Comparison of ENCODE assay signal across 33 cellular contexts in the genomic region with DNA sequence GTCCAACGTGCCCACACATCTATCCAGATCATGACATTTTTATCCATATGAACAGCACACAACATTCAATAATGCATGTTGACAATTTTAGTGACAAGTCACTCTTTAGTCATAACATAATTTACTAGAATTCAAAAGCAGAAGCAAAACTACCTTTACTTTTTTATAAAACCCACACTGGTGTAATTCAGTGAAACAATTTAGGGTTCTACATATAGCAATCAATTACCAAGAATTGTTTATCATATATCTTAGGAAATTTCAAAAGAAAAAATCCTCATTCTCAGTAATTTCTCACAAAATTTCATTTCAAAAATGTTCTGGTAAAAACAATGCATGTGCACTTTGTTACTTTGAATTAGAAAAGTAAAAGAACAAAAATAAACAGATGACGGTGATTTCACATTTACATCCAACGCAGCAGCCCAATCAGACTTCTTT. TPM values are rescaled to one million over a fixed set of nuclear protein-coding genes. Genes with fewer than 3 reads are reported as not detected.
A peak's percentile ranks its signal among the peaks of the same experiment; 100 is the strongest.
DNase-seq lines count a peak whose midpoint lies in the region; ATAC-seq and TF ChIP-seq lines count a peak whose summit lies in the region.
"Had no signal": no experiment of that assay in that cellular context is flagged by ENCODE, and none has a peak within 500 bp of the region (broad histone marks: within the 10 kb centered on the region; RNA-seq: fewer than 3 reads in every experiment).

No MANE protein-coding gene starts in this region.

- peak overlapping the region; percentile 14 for H3K4me3 Mint-ChIP-seq in stimulated activated naive CD8-positive, alpha-beta T cell treated with anti-CD3 and anti-CD28 coated beads, Interleukin-15, Interleukin-2, amounts not matched to agents 100 ng/mL and 50 ng/mL, for 24 hours
- H3K4me3 Mint-ChIP-seq in activated naive CD8-positive, alpha-beta T cell treated with anti-CD3 and anti-CD28 coated beads, Interleukin-2, amount 50 U/mL, for 24 hours: no peak overlapping the region
- H3K4me3 Mint-ChIP-seq in stimulated activated naive CD8-positive, alpha-beta T cell treated with anti-CD3 and anti-CD28 coated beads, Interleukin-15, amount 100 ng/mL, for 72 hours: peak overlapping the region; percentile 43 to 64
- H3K4me3 Mint-ChIP-seq: nephron progenitor cell had no signal

- H3K4me3 ChIP-seq in stomach: no peak overlapping the region
- H3K4me3 ChIP-seq: breast epithelium, gastroesophageal sphincter, ovary, Peyer's patch, uterus had no signal

- TF ChIP-seq POLR2A in stomach (IDR thresholded peaks at IDR 0.05): no peak

- H3K4me1 Mint-ChIP-seq in stimulated activated naive CD8-positive, alpha-beta T cell treated with anti-CD3 and anti-CD28 coated beads, Interleukin-15, Interleukin-2, amounts not matched to agents 100 ng/mL and 50 ng/mL, for 24 hours (ENCODE audit: low read depth): peaks cover 37% of the 10 kb centered on the region
- H3K4me1 Mint-ChIP-seq in activated naive CD8-positive, alpha-beta T cell treated with anti-CD3 and anti-CD28 coated beads, Interleukin-2, amount 50 U/mL, for 24 hours: peaks cover 36% of the 10 kb centered on the region
- peaks cover 40% of the 10 kb centered on the region for H3K4me1 Mint-ChIP-seq in stimulated activated naive CD8-positive, alpha-beta T cell treated with anti-CD3 and anti-CD28 coated beads, Interleukin-15, amount 100 ng/mL, for 72 hours

- peak overlapping the region; percentile 88 for H3K27ac Mint-ChIP-seq in stimulated activated naive CD8-positive, alpha-beta T cell treated with anti-CD3 and anti-CD28 coated beads, Interleukin-15, Interleukin-2, amounts not matched to agents 100 ng/mL and 50 ng/mL, for 24 hours
- peak overlapping the region; percentile 52 for H3K27ac Mint-ChIP-seq in activated naive CD8-positive, alpha-beta T cell treated with anti-CD3 and anti-CD28 coated beads, Interleukin-2, amount 50 U/mL, for 24 hours
- peak overlapping the region; percentile 95 to 96 for H3K27ac Mint-ChIP-seq in stimulated activated naive CD8-positive, alpha-beta T cell treated with anti-CD3 and anti-CD28 coated beads, Interleukin-15, amount 100 ng/mL, for 72 hours
- H3K27ac Mint-ChIP-seq: nephron progenitor cell had no signal

- no peaks in the 10 kb centered on the region for H3K9me3 ChIP-seq in stomach
- H3K9me3 ChIP-seq: breast epithelium, Caco-2, gastroesophageal sphincter, ovary, Peyer's patch, uterus had no signal

- H3K36me3 Mint-ChIP-seq in stimulated activated naive CD8-positive, alpha-beta T cell treated with anti-CD3 and anti-CD28 coated beads, Interleukin-15, Interleukin-2, amounts not matched to agents 100 ng/mL and 50 ng/mL, for 24 hours (ENCODE audit: low read depth): peaks cover 39% of the 10 kb centered on the region
- H3K36me3 Mint-ChIP-seq in activated naive CD8-positive, alpha-beta T cell treated with anti-CD3 and anti-CD28 coated beads, Interleukin-2, amount 50 U/mL, for 24 hours (ENCODE audit: low read depth): peaks cover 25% of the 10 kb centered on the region

- H3K36me3 ChIP-seq in stomach: peaks cover 0 to 43% (median 33%) of the 10 kb centered on the region in 4 donors
- H3K36me3 ChIP-seq: breast epithelium, ovary, uterus had no signal

- no peak overlapping the region for H3K27ac ChIP-seq in stomach
- H3K27ac ChIP-seq: breast epithelium, gastroesophageal sphincter, ovary, Peyer's patch, uterus had no signal

- H3K27me3 Mint-ChIP-seq in stimulated activated naive CD8-positive, alpha-beta T cell treated with anti-CD3 and anti-CD28 coated beads, Interleukin-15, Interleukin-2, amounts not matched to agents 100 ng/mL and 50 ng/mL, for 24 hours: no peaks in the 10 kb centered on the region
- H3K27me3 Mint-ChIP-seq in activated naive CD8-positive, alpha-beta T cell treated with anti-CD3 and anti-CD28 coated beads, Interleukin-2, amount 50 U/mL, for 24 hours: no peaks in the 10 kb centered on the region
- H3K27me3 Mint-ChIP-seq in stimulated activated naive CD8-positive, alpha-beta T cell treated with anti-CD3 and anti-CD28 coated beads, Interleukin-15, amount 100 ng/mL, for 72 hours: no peaks in the 10 kb centered on the region

- 74 to 86% (median 82%) methylated on average over 3 of the region's 3 CpGs for WGBS in stomach, 5 donors

- DNase-seq in NOMO-1 treated with DMSO at 0.1 percent for 48 hours (lab: John Stamatoyannopoulos, UW; ENCODE audit: unreplicated experiment): peak; percentile 27
- no peak for DNase-seq in NOMO-1 treated with dmso at 0.1 percent for 144 hours (lab: John Stamatoyannopoulos, UW; ENCODE audit: unreplicated experiment)
- no peak for DNase-seq in stimulated activated naive CD8-positive, alpha-beta T cell treated with anti-CD3 and anti-CD28 coated beads, Interleukin-15, Interleukin-2, amounts not matched to agents 100 U/mL and 50 U/mL, for 24 hours
- DNase-seq in activated naive CD8-positive, alpha-beta T cell treated with anti-CD3 and anti-CD28 coated beads, Interleukin-2, amount 50 U/mL, for 24 hours: no peak
- DNase-seq in stimulated activated naive CD8-positive, alpha-beta T cell treated with anti-CD3 and anti-CD28 coated beads, Interleukin-15, amount 100 ng/mL, for 72 hours: no peak
- no peak for DNase-seq in stomach
- no peak for DNase-seq in NCI-H1436 (lab: John Stamatoyannopoulos, UW)
- DNase-seq: 8988T; activated naive CD4-positive, alpha-beta T cell treated with anti-CD3 and anti-CD28 coated beads, Interleukin-2, amount 50 U/mL, for 16 hours; anterior cingulate cortex; C1 segment of cervical spinal cord; Caco-2; DMS53; effector CD4-positive, alpha-beta T cell; left colon; MM.1S; NCI-H1417 treated with DMSO at 0.1 percent for 48 hours; NCI-H2081 treated with DMSO at 0.1 percent for 48 hours; NCI-H345; NCI-H69; nephron progenitor cell; ovary; Peyer's patch; retina; SHP77 treated with DMSO at 0.1 percent for 48 hours; stimulated activated naive CD4-positive, alpha-beta T cell treated with Interleukin-2 at 50 U/mL for 16 hours; T-helper 9 cell; uterus had no signal

- intact Hi-C loops in stomach (cut with DNase I; ENCODE audit: low total_unique reads): no loop called here

- H3K9me3 Mint-ChIP-seq in stimulated activated naive CD8-positive, alpha-beta T cell treated with anti-CD3 and anti-CD28 coated beads, Interleukin-15, Interleukin-2, amounts not matched to agents 100 ng/mL and 50 ng/mL, for 24 hours: no peaks in the 10 kb centered on the region
- H3K9me3 Mint-ChIP-seq in activated naive CD8-positive, alpha-beta T cell treated with anti-CD3 and anti-CD28 coated beads, Interleukin-2, amount 50 U/mL, for 24 hours: no peaks in the 10 kb centered on the region
- H3K9me3 Mint-ChIP-seq in stimulated activated naive CD8-positive, alpha-beta T cell treated with anti-CD3 and anti-CD28 coated beads, Interleukin-15, amount 100 ng/mL, for 72 hours: no peaks in the 10 kb centered on the region

- H3K27me3 ChIP-seq in stomach: no peaks in the 10 kb centered on the region
- H3K27me3 ChIP-seq: breast epithelium, gastroesophageal sphincter, ovary, Peyer's patch, uterus had no signal

- TF ChIP-seq CTCF in stomach (IDR thresholded peaks at IDR 0.05): no peak

- TF ChIP-seq EP300 in stomach (IDR thresholded peaks at IDR 0.05): no peak

- ATAC-seq in stimulated activated naive CD8-positive, alpha-beta T cell treated with anti-CD3 and anti-CD28 coated beads, Interleukin-15, Interleukin-2, amounts not matched to agents 100 U/mL and 50 U/mL, for 24 hours: no peak
- peak; percentile 44 for ATAC-seq in activated naive CD8-positive, alpha-beta T cell treated with anti-CD3 and anti-CD28 coated beads, Interleukin-2, amount 50 U/mL, for 24 hours
- peak; percentile 45 for ATAC-seq in stimulated activated naive CD8-positive, alpha-beta T cell treated with anti-CD3 and anti-CD28 coated beads, Interleukin-15, amount 100 ng/mL, for 72 hours
- ATAC-seq: gastroesophageal sphincter, HCT116, HepG2 had no signal

- H3K4me1 ChIP-seq in stomach: peaks cover 0 to 9% (median 4%) of the 10 kb centered on the region in 4 donors
- H3K4me1 ChIP-seq: breast epithelium, Caco-2, gastroesophageal sphincter, Peyer's patch, uterus had no signal

RNA-seq across cellular contexts. Expression of gene AUH, which starts 12.6 kb away (rescaled TPM):
- total RNA-seq in stomach: 100 to 1,000 TPM in 1 of 5 donors, 10 to 100 TPM in 2, 1 to 10 TPM in 2; 5.8 to 331 (median 30.3) TPM
- 10 to 100 TPM; 17.2 to 27.1 (median 22.0) TPM for polyA plus RNA-seq in stomach
